In the genomic region with DNA sequence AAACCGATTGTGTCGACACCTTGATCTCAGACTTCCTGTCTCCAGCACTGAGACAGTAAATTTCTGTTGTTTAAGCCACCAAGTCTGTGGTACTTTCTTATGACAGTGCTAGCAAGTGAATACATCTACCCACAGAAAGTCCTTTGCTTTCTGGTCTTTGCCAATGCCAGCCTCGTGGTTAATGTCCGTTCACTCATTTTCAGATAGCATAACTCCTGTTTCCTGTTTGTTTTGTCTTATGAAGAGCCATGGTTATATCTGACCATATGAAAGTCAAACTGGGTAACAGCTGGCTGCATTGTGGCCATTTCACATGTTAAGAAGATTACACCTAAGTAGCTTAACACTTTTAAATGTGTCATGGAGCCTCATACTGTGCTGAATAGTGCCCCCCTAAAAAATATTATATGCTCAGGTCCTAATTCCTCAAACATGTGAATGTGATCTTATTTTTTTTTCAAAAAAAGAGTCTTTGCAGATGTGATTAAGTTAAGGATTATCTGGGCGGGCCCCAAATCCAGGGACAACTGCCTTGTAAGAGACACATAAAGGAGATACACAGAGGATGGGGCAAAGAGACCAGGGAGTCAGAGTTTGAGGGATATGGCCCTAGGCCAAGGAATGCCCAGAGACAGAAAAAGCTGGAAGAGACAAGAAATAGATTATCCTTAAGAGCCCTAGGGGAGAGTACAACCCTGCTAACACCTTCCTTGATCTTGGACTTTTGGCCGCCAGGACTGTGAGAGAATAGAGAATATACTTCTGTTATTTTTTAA, we compare ENCODE assay signal across 17 cellular contexts.
A peak's percentile ranks its signal among the peaks of the same experiment; 100 is the strongest.
DNase-seq lines count a peak whose midpoint lies in the region; ATAC-seq lines count a peak whose summit lies in the region.
"Had no signal": no experiment of that assay in that cellular context is flagged by ENCODE, and none has a peak within 500 bp of the region (broad histone marks: within the 10 kb centered on the region; RNA-seq: fewer than 3 reads in every experiment).

No MANE protein-coding gene starts in this region.

- DNase-seq in amniotic epithelial cell (ENCODE audit: low read depth) = peak; percentile 16
- no peak for DNase-seq in ACHN
- no peak for DNase-seq in stimulated activated CD4-positive, alpha-beta T cell treated with anti-CD3 and anti-CD28 coated beads, Interleukin-15, amount 100 ng/mL, for 24 hours
- no peak for DNase-seq in activated naive CD4-positive, alpha-beta T cell (lab: John Stamatoyannopoulos, UW)
- no peak for DNase-seq in effector CD4-positive, alpha-beta T cell
- DNase-seq: activated CD4-positive, CD25-positive, alpha-beta regulatory T cell treated with anti-CD3 and anti-CD28 coated beads, Interleukin-2, amount 50 U/mL, for 72 hours; Caco-2; cortex of kidney; glutamatergic neuron; Kasumi-1; NCI-H2029; stimulated activated CD4-positive, alpha-beta T cell treated with anti-CD3 and anti-CD28 coated beads, Interleukin-4, amount 100 ng/mL, for 24 hours; T-cell had no signal

- in situ Hi-C loops in ACHN (cut with HindIII; ENCODE audit: low pct_ligation_motif_present, low pct_unique_long_range_greater_than_20kb, low sequenced_read_pairs) = no loop called here

- ATAC-seq in GM18517 (IDR thresholded peaks at IDR 0.05; ENCODE audit: unreplicated experiment) = peak; percentile 47
- peak; percentile 63 for ATAC-seq in GM19467 (IDR thresholded peaks at IDR 0.05; ENCODE audit: unreplicated experiment)
- ATAC-seq in HG03159 (IDR thresholded peaks at IDR 0.05; ENCODE audit: unreplicated experiment) = peak; percentile 55
- ATAC-seq: sciatic nerve, T-cell had no signal
